23 cellular contexts compared by ENCODE assay signal in the genomic region with DNA sequence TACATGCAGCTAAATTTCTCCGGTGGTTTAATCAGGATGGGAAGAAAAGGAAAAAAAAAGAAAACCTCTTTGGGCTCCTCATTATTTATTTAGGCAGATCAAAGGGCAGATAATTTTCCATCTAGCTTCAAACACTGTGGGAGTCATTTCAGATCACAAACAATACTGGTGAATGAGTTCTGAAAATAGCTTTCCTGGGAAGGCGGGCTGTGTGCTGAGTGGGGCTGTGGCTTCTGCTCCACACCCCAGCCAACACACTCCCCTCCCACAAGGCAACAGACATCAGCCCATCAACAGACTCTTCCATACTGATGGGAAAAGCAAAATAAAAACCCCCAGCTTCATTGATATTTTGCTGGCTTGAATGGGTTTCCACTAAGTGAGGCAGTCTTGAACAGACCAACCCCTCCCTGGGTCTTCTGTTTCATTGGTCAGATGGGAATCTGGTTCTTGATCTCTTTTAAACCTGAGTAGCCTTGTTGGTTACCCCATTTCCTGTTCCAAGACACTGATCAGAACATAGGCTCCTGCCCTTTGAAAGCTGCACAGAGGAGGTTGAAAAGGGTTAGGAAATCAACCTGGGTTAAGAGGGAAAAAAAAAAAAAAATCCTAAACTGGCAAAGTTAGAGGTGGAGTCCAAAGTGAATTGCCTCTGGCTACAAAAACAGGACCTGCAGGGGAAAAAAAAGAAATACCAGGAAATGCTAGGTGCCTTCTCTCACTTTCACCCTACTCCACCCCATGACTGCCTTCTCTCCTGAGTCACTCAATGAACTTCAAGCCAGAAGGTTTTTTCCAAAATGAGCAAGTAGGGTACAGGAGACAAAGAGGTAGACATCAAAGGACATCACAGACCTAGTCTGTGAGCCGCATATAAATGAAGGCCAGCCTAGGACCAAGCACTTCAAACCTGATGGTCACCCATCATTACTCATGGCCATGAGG. TPM values are rescaled to one million over a fixed set of nuclear protein-coding genes. Genes with fewer than 3 reads are reported as not detected.
DNase-seq lines count a peak whose midpoint lies in the region; ATAC-seq and TF ChIP-seq lines count a peak whose summit lies in the region.
"Had no signal": no experiment of that assay in that cellular context is flagged by ENCODE, and none has a peak within 500 bp of the region (broad histone marks: within the 10 kb centered on the region; RNA-seq: fewer than 3 reads in every experiment).

No MANE protein-coding gene starts in this region.

- H3K4me1 ChIP-seq in PC-9 (replicated peaks; ENCODE audit: insufficient read depth) (peaks cover 43% of the 10 kb centered on the region), left ventricle myocardium inferior (no peaks in the 10 kb centered on the region), esophagus squamous epithelium (peaks cover 0 to 35% (median 0%) of the 10 kb centered on the region in 3 donors)

- POLR2A ChIA-PET in PC-9 (lab: Charles Lee; ENCODE audit: unreplicated experiment), result interaction anchor here (0.6 to 1.0 kb wide), 3 partner anchors 12 to 31 kb away, joined by 3 to 6 read pairs (median 5); no protein-coding TSS in a partner anchor

- H3K9me3 ChIP-seq in PC-9 (ENCODE audit: insufficient read depth, low read depth), result no peaks in the 10 kb centered on the region
- no peaks in the 10 kb centered on the region for H3K9me3 ChIP-seq in left ventricle myocardium inferior (replicated peaks)
- no peaks in the 10 kb centered on the region for H3K9me3 ChIP-seq in esophagus squamous epithelium
- H3K9me3 ChIP-seq: neutrophil, upper lobe of left lung had no signal

- 58 to 65% methylated on average over 2 to 3 of the region's 3 CpGs for WGBS in esophagus squamous epithelium, 2 donors

- peak overlapping the region; percentile 86 for H3K27ac ChIP-seq in PC-9
- H3K27ac ChIP-seq in left ventricle myocardium inferior (replicated peaks), result no peak overlapping the region
- peak overlapping the region in 2 of 4 donors; percentile 19 to 55 for H3K27ac ChIP-seq in esophagus squamous epithelium
- H3K27ac ChIP-seq in substantia nigra (ENCODE audit: low read depth, low read length, poor library complexity, severe bottlenecking), result no peak overlapping the region
- H3K27ac ChIP-seq: epithelial cell of prostate, HL-60, neutrophil, upper lobe of left lung had no signal

- DNase-seq in activated T-cell treated with anti-CD3 and anti-CD28 coated beads, Interleukin-2, amount 50 U/mL, for 4 hours, result no peak
- DNase-seq in activated T-cell treated with anti-CD3 and anti-CD28 coated beads for 4 hours, result no peak
- peak; percentile 58 to 94 for DNase-seq in PC-9
- no peak for DNase-seq in left lobe of liver (ENCODE audit: low spot score)
- no peak for DNase-seq in type B pancreatic cell (ENCODE audit: extremely low spot score, unreplicated experiment)
- no peak for DNase-seq in left ventricle myocardium inferior
- no peak for DNase-seq in esophagus squamous epithelium (lab: John Stamatoyannopoulos, UW)
- DNase-seq in substantia nigra (lab: John Stamatoyannopoulos, UW), result no peak
- DNase-seq: activated CD4-positive, alpha-beta memory T cell treated with anti-CD3 and anti-CD28 coated beads for 36 hours; anterior cingulate cortex; cortex of kidney; mesendoderm; NCI-H1436; NCI-H446 treated with DMSO at 0.1 percent for 48 hours; stimulated activated CD4-positive, alpha-beta T cell treated with anti-CD3 and anti-CD28 coated beads, Interleukin-4, amount 100 ng/mL, for 1 hour; stimulated activated CD8-positive, alpha-beta memory T cell treated with anti-CD3 and anti-CD28 coated beads, Interleukin-4, amount 100 ng/mL, for 48 hours; upper lobe of left lung had no signal

- ATAC-seq in activated T-cell treated with anti-CD3 and anti-CD28 coated beads, Interleukin-2, amount 50 U/mL, for 4 hours, result peak; percentile 43 to 55
- peak; percentile 18 for ATAC-seq in left lobe of liver
- ATAC-seq: HCT116, K562 had no signal

- H3K36me3 Mint-ChIP-seq in activated T-cell treated with anti-CD3 and anti-CD28 coated beads, Interleukin-2, amount 50 U/mL, for 4 hours (ENCODE audit: insufficient read depth), result no peaks in the 10 kb centered on the region
- H3K36me3 Mint-ChIP-seq in type B pancreatic cell, result peaks cover 46% of the 10 kb centered on the region
- H3K36me3 Mint-ChIP-seq: activated CD4-positive, alpha-beta memory T cell treated with anti-CD3 and anti-CD28 coated beads for 36 hours had no signal

- H3K4me3 Mint-ChIP-seq in activated T-cell treated with anti-CD3 and anti-CD28 coated beads, Interleukin-2, amount 50 U/mL, for 4 hours, result no peak overlapping the region
- peak overlapping the region; percentile 40 for H3K4me3 Mint-ChIP-seq in type B pancreatic cell
- H3K4me3 Mint-ChIP-seq: activated CD4-positive, alpha-beta memory T cell treated with anti-CD3 and anti-CD28 coated beads for 36 hours had no signal

- peak overlapping the region; percentile 52 for H3K27ac Mint-ChIP-seq in type B pancreatic cell
- H3K27ac Mint-ChIP-seq: activated CD4-positive, alpha-beta memory T cell treated with anti-CD3 and anti-CD28 coated beads for 36 hours had no signal

- H3K36me3 ChIP-seq in PC-9 (ENCODE audit: low read depth) (no peaks in the 10 kb centered on the region), left ventricle myocardium inferior (no peaks in the 10 kb centered on the region), esophagus squamous epithelium (no peaks in the 10 kb centered on the region)
- H3K36me3 ChIP-seq: neutrophil, upper lobe of left lung had no signal

- H3K4me1 Mint-ChIP-seq in activated T-cell treated with anti-CD3 and anti-CD28 coated beads, Interleukin-2, amount 50 U/mL, for 4 hours (ENCODE audit: low read depth), result no peaks in the 10 kb centered on the region
- H3K4me1 Mint-ChIP-seq in type B pancreatic cell (ENCODE audit: unreplicated experiment), result peaks cover 42% of the 10 kb centered on the region

- no peaks in the 10 kb centered on the region for H3K9me2 ChIP-seq in PC-9 (ENCODE audit: insufficient read depth)

- H3K27me3 ChIP-seq in PC-9 (ENCODE audit: insufficient read depth, low read depth) (no peaks in the 10 kb centered on the region), left ventricle myocardium inferior (ENCODE audit: low read depth) (no peaks in the 10 kb centered on the region), esophagus squamous epithelium (no peaks in the 10 kb centered on the region)
- H3K27me3 ChIP-seq: neutrophil, upper lobe of left lung had no signal

- no peak for TF ChIP-seq POLR2A in esophagus squamous epithelium (IDR thresholded peaks at IDR 0.05)

- intact Hi-C loops in PC-9 (cut with micrococcal nuclease; ENCODE audit: unreplicated experiment) (loop anchor here (1.0 kb wide), 3 partner anchors 12 to 142 kb away; a partner anchor contains a TSS), left ventricle myocardium inferior (cut with micrococcal nuclease) (no loop called here), esophagus squamous epithelium (cut with DNase I) (no loop called here)

- peaks cover 26% of the 10 kb centered on the region for H3F3A ChIP-seq in PC-9 (ENCODE audit: insufficient read depth, low read depth)

- CTCF ChIA-PET in PC-9 (lab: Charles Lee), result interaction anchor here (0.5 kb wide), 1 partner anchor 18 kb away, joined by 3 read pairs; no protein-coding TSS in a partner anchor

- H3K27me3 Mint-ChIP-seq in activated T-cell treated with anti-CD3 and anti-CD28 coated beads, Interleukin-2, amount 50 U/mL, for 4 hours (ENCODE audit: low read depth), result no peaks in the 10 kb centered on the region
- no peaks in the 10 kb centered on the region for H3K27me3 Mint-ChIP-seq in type B pancreatic cell
- H3K27me3 Mint-ChIP-seq: activated CD4-positive, alpha-beta memory T cell treated with anti-CD3 and anti-CD28 coated beads for 36 hours had no signal

- TF ChIP-seq CTCF in PC-9 (conservative IDR thresholded peaks at IDR 0.05) (no peak), type B pancreatic cell (conservative IDR thresholded peaks at IDR 0.05) (no peak), left ventricle myocardium inferior (IDR thresholded peaks at IDR 0.05; ENCODE audit: borderline replicate concordance) (no peak), esophagus squamous epithelium (IDR thresholded peaks at IDR 0.05) (no peak)

- peak overlapping the region; percentile 72 for H3K4me2 ChIP-seq in PC-9

- no peaks in the 10 kb centered on the region for H4K20me1 ChIP-seq in PC-9 (ENCODE audit: insufficient read depth)

- H3K79me2 ChIP-seq in PC-9 (ENCODE audit: low read depth), result peaks cover 4% of the 10 kb centered on the region; the same call in 1 of the 2 replicates

- H3K4me3 ChIP-seq in PC-9 (peak overlapping the region; percentile 5; the same call in 1 of the 2 replicates), left ventricle myocardium inferior (no peak overlapping the region), esophagus squamous epithelium (no peak overlapping the region)
- H3K4me3 ChIP-seq: K562, upper lobe of left lung had no signal

- BruUV-seq in PC-9 (replicated peaks; lab: Mats Ljungman, UMichigan), result no TSS peak

- no peak overlapping the region for H2AFZ ChIP-seq in PC-9

- no peaks in the 10 kb centered on the region for H3K9me3 Mint-ChIP-seq in activated T-cell treated with anti-CD3 and anti-CD28 coated beads, Interleukin-2, amount 50 U/mL, for 4 hours
- H3K9me3 Mint-ChIP-seq in type B pancreatic cell, result no peaks in the 10 kb centered on the region
- H3K9me3 Mint-ChIP-seq: activated CD4-positive, alpha-beta memory T cell treated with anti-CD3 and anti-CD28 coated beads for 36 hours had no signal

RNA-seq across cellular contexts. Expression of a gene that starts 20.0 kb away (rescaled TPM):
- 1 to 10 TPM in 2 of 3 donors, under 1 TPM in 1; 0.56 to 1.3 (median 1.0) TPM for total RNA-seq in activated T-cell treated with anti-CD3 and anti-CD28 coated beads, Interleukin-2, amount 50 U/mL, for 4 hours
- 83.0 and 88.0 TPM in 2 replicates for total RNA-seq in PC-9 (2021)
- total RNA-seq in left lobe of liver, result 7.4 TPM
- total RNA-seq in type B pancreatic cell (ENCODE audit: low replicate concordance), result 235 and 507 TPM in 2 replicates
- total RNA-seq in left ventricle myocardium inferior, result 6.1 TPM
- 1 to 10 TPM; 2.5 to 9.3 (median 7.1) TPM for total RNA-seq in esophagus squamous epithelium
- total RNA-seq: G401 had no signal

Comparison
In these comparisons a context has a peak if more than half of its experiments do, and no peak if none do; other contexts are left out.
1. DNase-seq: peak in PC-9 (2 of 2); none in activated T-cell treated with anti-CD3 and anti-CD28 coated beads, Interleukin-2, amount 50 U/mL, for 4 hours (single experiment), activated T-cell treated with anti-CD3 and anti-CD28 coated beads for 4 hours (single experiment), left lobe of liver (single experiment), type B pancreatic cell (single experiment), left ventricle myocardium inferior (single experiment), esophagus squamous epithelium (single experiment) and substantia nigra (0 of 49).